In the genomic region with DNA sequence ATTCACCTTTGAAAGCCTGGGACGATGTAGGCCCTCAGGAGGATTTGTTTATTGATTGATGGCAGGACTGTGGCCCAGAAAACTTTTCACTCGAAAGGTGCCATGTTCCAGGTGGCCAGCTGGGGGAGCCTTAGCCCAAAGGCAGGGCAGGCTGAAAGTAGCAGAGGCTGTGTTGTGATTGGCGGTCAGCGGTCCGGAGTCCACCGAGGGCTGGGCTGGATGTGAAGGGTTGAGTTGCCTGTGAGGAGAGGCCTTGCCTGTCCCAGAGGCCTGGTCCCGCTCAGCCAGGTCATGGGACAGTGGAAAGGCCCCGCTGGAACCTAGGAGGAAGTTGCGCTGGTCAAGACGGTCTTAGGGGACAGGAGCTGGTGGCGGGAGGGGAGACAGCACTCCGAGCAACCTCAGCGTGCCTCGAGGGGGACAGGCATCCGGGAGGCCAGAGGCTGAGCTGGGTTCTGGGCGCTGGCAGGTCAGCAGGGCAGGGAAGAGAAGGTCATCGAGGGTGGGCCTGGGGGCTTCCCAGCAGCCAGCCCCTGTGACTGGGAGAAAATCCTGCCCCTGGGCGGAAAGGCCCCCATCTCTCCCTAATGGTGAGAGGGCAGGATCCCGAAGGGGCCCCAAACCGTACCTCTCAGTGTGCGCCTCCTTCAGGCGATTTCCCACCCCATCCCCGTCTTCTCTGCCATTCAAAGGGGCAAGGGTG, we compare ENCODE assay signal across 8 cellular contexts. TPM values are rescaled to one million over a fixed set of nuclear protein-coding genes. Genes with fewer than 3 reads are reported as not detected.
A peak's percentile ranks its signal among the peaks of the same experiment; 100 is the strongest.
DNase-seq lines count a peak whose midpoint lies in the region; ATAC-seq and TF ChIP-seq lines count a peak whose summit lies in the region.

No MANE protein-coding gene starts in this region.

- intact Hi-C loops in natural killer cell (cut with micrococcal nuclease) (loop anchor here (1.0 to 5.0 kb wide), 4 partner anchors 196 to 919 kb away; no protein-coding TSS in a partner anchor), lower leg skin (cut with DNase I; ENCODE audit: low total_unique reads) (no loop called here)

- peak overlapping the region in 1 of 2 donors; percentile 75 for H3K27ac Mint-ChIP-seq in natural killer cell

- TF ChIP-seq POLR2A in lower leg skin (IDR thresholded peaks at IDR 0.05), result no peak

- no peaks in the 10 kb centered on the region for H3K36me3 Mint-ChIP-seq in natural killer cell

- ATAC-seq in GM19463 (IDR thresholded peaks at IDR 0.05; ENCODE audit: unreplicated experiment), result peak; percentile 90
- peak; percentile 76 to 98 (median 78) for ATAC-seq in natural killer cell
- ATAC-seq in HG02938 (IDR thresholded peaks at IDR 0.05; ENCODE audit: unreplicated experiment), result no peak

- TF ChIP-seq CTCF in WI38 (IDR thresholded peaks at IDR 0.05; ENCODE audit: low read depth, low read length) (peak; percentile 62), natural killer cell (IDR thresholded peaks at IDR 0.05) (peak; percentile 70), lower leg skin (IDR thresholded peaks at IDR 0.05) (no peak)

- peaks cover 12 to 20% of the 10 kb centered on the region in 2 donors for H3K4me1 Mint-ChIP-seq in natural killer cell

- H3K4me3 ChIP-seq in WI38 (ENCODE audit: low read depth, low read length) (no peak overlapping the region), lower leg skin (ENCODE audit: low read depth, poor library complexity, severe bottlenecking) (no peak overlapping the region)

- DNase-seq in EH (ENCODE audit: low read depth), result peak; percentile 38
- peak; percentile 11 for DNase-seq in LHCN-M2 (ENCODE audit: low read depth)
- DNase-seq in dermis blood vessel endothelial cell, result peak; percentile 63
- peak; percentile 42 for DNase-seq in natural killer cell
- DNase-seq in lower leg skin (ENCODE audit: low spot score in 2 of 2), result no peak

- no peaks in the 10 kb centered on the region for H3K9me3 Mint-ChIP-seq in natural killer cell

- peak overlapping the region; percentile 87 for H3K4me3 Mint-ChIP-seq in natural killer cell

- H3K27me3 Mint-ChIP-seq in natural killer cell (ENCODE audit: low read depth in 2 of 2), result no peaks in the 10 kb centered on the region

- 47 to 58% methylated on average over 15 to 17 of the region's 23 CpGs for WGBS in lower leg skin, 2 donors

RNA-seq across cellular contexts. Expression of gene CMA1, which starts 26.3 kb away (rescaled TPM):
- total RNA-seq in LHCN-M2 (2014; rRNA removed) (not detected in 2 replicates), dermis blood vessel endothelial cell (not detected in 2 replicates), natural killer cell (under 1 TPM in 1 of 3 donors, not detected in 2; 0.63 TPM), lower leg skin (1 to 10 TPM in 2 of 4 donors, under 1 TPM in 1, not detected in 1; 0.63 to 2.2 (median 1.2) TPM)
- not detected for polyA plus RNA-seq in LHCN-M2 (2012)

RNA-seq across cellular contexts. Expression of gene SDR39U1, which starts 39.2 kb away (rescaled TPM):
- total RNA-seq in LHCN-M2 (2014; rRNA removed), result 22.3 and 26.6 TPM in 2 replicates
- polyA plus RNA-seq in LHCN-M2 (2012), result 42.8 TPM
- 9.3 and 79.1 TPM in 2 replicates for total RNA-seq in dermis blood vessel endothelial cell
- 100 to 1,000 TPM in 2 of 3 donors, 10 to 100 TPM in 1; 97.1 to 106 (median 100) TPM for total RNA-seq in natural killer cell
- 10 to 100 TPM; 21.0 to 39.1 (median 30.2) TPM for total RNA-seq in lower leg skin

RNA-seq across cellular contexts. Expression of gene KHNYN, which starts 52.0 kb away (rescaled TPM):
- total RNA-seq in LHCN-M2 (2014; rRNA removed) (27.0 and 29.7 TPM in 2 replicates), dermis blood vessel endothelial cell (55.5 and 67.0 TPM in 2 replicates), natural killer cell (100 to 1,000 TPM; 106 to 141 (median 116) TPM), lower leg skin (100 to 1,000 TPM in 1 of 4 donors, 10 to 100 TPM in 3; 66.0 to 147 (median 90.6) TPM)
- 17.2 TPM for polyA plus RNA-seq in LHCN-M2 (2012)

RNA-seq across cellular contexts. Expression of gene CBLN3, which starts 52.3 kb away (rescaled TPM):
- total RNA-seq in LHCN-M2 (2014; rRNA removed) (1.3 and 1.9 TPM in 2 replicates), dermis blood vessel endothelial cell (0.84 and 1.0 TPM in 2 replicates), natural killer cell (1 to 10 TPM in 2 of 3 donors, under 1 TPM in 1; 0.75 to 1.5 (median 1.1) TPM), lower leg skin (1 to 10 TPM in 2 of 4 donors, under 1 TPM in 2; 0.76 to 1.4 (median 1.1) TPM)
- 2.2 TPM for polyA plus RNA-seq in LHCN-M2 (2012)

Comparison
In these comparisons a context has a peak if more than half of its experiments do, and no peak if none do; other contexts are left out.
1. DNase-seq: peak in EH (single experiment), LHCN-M2 (single experiment), dermis blood vessel endothelial cell (single experiment) and natural killer cell (single experiment); none in lower leg skin (0 of 2).
2. CTCF ChIP-seq: peak in WI38 (single experiment) and natural killer cell (single experiment); none in lower leg skin (0 of 3).